Comparison of ENCODE assay signal across 15 cellular contexts in the genomic region with DNA sequence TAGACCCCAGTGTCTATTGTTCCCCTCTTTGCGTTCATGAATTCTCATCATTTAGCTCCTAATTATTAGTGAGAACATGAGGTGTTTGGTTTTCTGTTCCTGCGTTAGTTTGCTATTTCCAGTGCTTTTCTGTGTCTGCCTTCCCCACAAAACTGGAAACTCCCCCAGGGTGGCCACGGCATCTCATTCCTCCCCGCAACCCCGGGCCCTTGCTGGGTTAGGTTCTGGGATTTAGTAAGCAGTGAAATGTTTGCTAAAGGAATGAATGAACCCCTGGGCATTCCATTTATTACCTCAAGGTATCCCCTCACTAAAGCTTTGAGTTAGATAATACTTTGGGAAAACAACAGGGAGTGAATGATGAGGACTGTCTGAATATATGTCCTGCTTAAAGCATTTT.
DNase-seq lines count a peak whose midpoint lies in the region; ATAC-seq lines count a peak whose summit lies in the region.
"Had no signal": no experiment of that assay in that cellular context is flagged by ENCODE, and none has a peak within 500 bp of the region (broad histone marks: within the 10 kb centered on the region; RNA-seq: fewer than 3 reads in every experiment).

No MANE protein-coding gene starts in this region.

- H3K27ac Mint-ChIP-seq in stimulated activated naive CD8-positive, alpha-beta T cell treated with anti-CD3 and anti-CD28 coated beads, Interleukin-15, Interleukin-2, amounts not matched to agents 100 ng/mL and 50 ng/mL, for 24 hours = peak overlapping the region; percentile 52
- peak overlapping the region; percentile 86 for H3K27ac Mint-ChIP-seq in activated T-cell treated with anti-CD3 and anti-CD28 coated beads, Interleukin-2, amount 50 U/mL, for 72 hours
- H3K27ac Mint-ChIP-seq: activated naive CD8-positive, alpha-beta T cell treated with anti-CD3 and anti-CD28 coated beads, Interleukin-2, amount 10 ng/mL, durations not matched to agents 7 days and 5 days; nephron had no signal

- no peak overlapping the region for H3K4me3 Mint-ChIP-seq in stimulated activated naive CD8-positive, alpha-beta T cell treated with anti-CD3 and anti-CD28 coated beads, Interleukin-15, Interleukin-2, amounts not matched to agents 100 ng/mL and 50 ng/mL, for 24 hours
- peak overlapping the region; percentile 54 to 80 for H3K4me3 Mint-ChIP-seq in activated T-cell treated with anti-CD3 and anti-CD28 coated beads, Interleukin-2, amount 50 U/mL, for 72 hours
- H3K4me3 Mint-ChIP-seq: activated naive CD8-positive, alpha-beta T cell treated with anti-CD3 and anti-CD28 coated beads, Interleukin-2, amount 10 ng/mL, durations not matched to agents 7 days and 5 days; nephron had no signal

- no peaks in the 10 kb centered on the region for H3K27me3 Mint-ChIP-seq in stimulated activated naive CD8-positive, alpha-beta T cell treated with anti-CD3 and anti-CD28 coated beads, Interleukin-15, Interleukin-2, amounts not matched to agents 100 ng/mL and 50 ng/mL, for 24 hours
- H3K27me3 Mint-ChIP-seq in activated T-cell treated with anti-CD3 and anti-CD28 coated beads, Interleukin-2, amount 50 U/mL, for 72 hours (ENCODE audit: low read depth) = no peaks in the 10 kb centered on the region
- H3K27me3 Mint-ChIP-seq: activated naive CD8-positive, alpha-beta T cell treated with anti-CD3 and anti-CD28 coated beads, Interleukin-2, amount 10 ng/mL, durations not matched to agents 7 days and 5 days had no signal

- DNase-seq in stimulated activated naive CD8-positive, alpha-beta T cell treated with anti-CD3 and anti-CD28 coated beads, Interleukin-15, Interleukin-2, amounts not matched to agents 100 U/mL and 50 U/mL, for 24 hours = no peak
- peak; percentile 73 to 78 for DNase-seq in activated T-cell treated with anti-CD3 and anti-CD28 coated beads, Interleukin-2, amount 50 U/mL, for 72 hours
- DNase-seq in NCI-H1417 (lab: John Stamatoyannopoulos, UW) (no peak), SIG-M5 (lab: John Stamatoyannopoulos, UW) (no peak), NCI-H226 (no peak)
- no peak for DNase-seq in activated effector memory CD4-positive, alpha-beta T cell treated with Interleukin-2 at 50 U/mL for 16 hours
- DNase-seq: activated naive CD8-positive, alpha-beta T cell treated with anti-CD3 and anti-CD28 coated beads, Interleukin-2, amount 10 ng/mL, durations not matched to agents 7 days and 5 days; dermis blood vessel endothelial cell; foreskin keratinocyte; kidney; T1000; testis had no signal

- peaks cover 9% of the 10 kb centered on the region for H3K4me1 Mint-ChIP-seq in stimulated activated naive CD8-positive, alpha-beta T cell treated with anti-CD3 and anti-CD28 coated beads, Interleukin-15, Interleukin-2, amounts not matched to agents 100 ng/mL and 50 ng/mL, for 24 hours (ENCODE audit: low read depth)
- peaks cover 39% of the 10 kb centered on the region for H3K4me1 Mint-ChIP-seq in activated T-cell treated with anti-CD3 and anti-CD28 coated beads, Interleukin-2, amount 50 U/mL, for 72 hours (ENCODE audit: low read depth)
- H3K4me1 Mint-ChIP-seq: nephron had no signal

- H3K36me3 Mint-ChIP-seq in stimulated activated naive CD8-positive, alpha-beta T cell treated with anti-CD3 and anti-CD28 coated beads, Interleukin-15, Interleukin-2, amounts not matched to agents 100 ng/mL and 50 ng/mL, for 24 hours (ENCODE audit: low read depth) = no peaks in the 10 kb centered on the region
- H3K36me3 Mint-ChIP-seq in activated T-cell treated with anti-CD3 and anti-CD28 coated beads, Interleukin-2, amount 50 U/mL, for 72 hours (ENCODE audit: insufficient read depth in 2 of 2) = no peaks in the 10 kb centered on the region
- H3K36me3 Mint-ChIP-seq: activated naive CD8-positive, alpha-beta T cell treated with anti-CD3 and anti-CD28 coated beads, Interleukin-2, amount 10 ng/mL, durations not matched to agents 7 days and 5 days had no signal

- no peak for ATAC-seq in stimulated activated naive CD8-positive, alpha-beta T cell treated with anti-CD3 and anti-CD28 coated beads, Interleukin-15, Interleukin-2, amounts not matched to agents 100 U/mL and 50 U/mL, for 24 hours
- peak; percentile 36 for ATAC-seq in HG02759 (IDR thresholded peaks at IDR 0.05; ENCODE audit: unreplicated experiment)
- ATAC-seq in activated T-cell treated with anti-CD3 and anti-CD28 coated beads, Interleukin-2, amount 50 U/mL, for 72 hours (replicated peaks in 1 of 2) = peak; percentile 64 to 69

- H3K9me3 Mint-ChIP-seq in stimulated activated naive CD8-positive, alpha-beta T cell treated with anti-CD3 and anti-CD28 coated beads, Interleukin-15, Interleukin-2, amounts not matched to agents 100 ng/mL and 50 ng/mL, for 24 hours = no peaks in the 10 kb centered on the region
- H3K9me3 Mint-ChIP-seq in activated T-cell treated with anti-CD3 and anti-CD28 coated beads, Interleukin-2, amount 50 U/mL, for 72 hours = no peaks in the 10 kb centered on the region
- H3K9me3 Mint-ChIP-seq: nephron had no signal

Comparison
In these comparisons a context has a peak if more than half of its experiments do, and no peak if none do; other contexts are left out.
1. DNase-seq: peak in activated T-cell treated with anti-CD3 and anti-CD28 coated beads, Interleukin-2, amount 50 U/mL, for 72 hours (2 of 2); none in stimulated activated naive CD8-positive, alpha-beta T cell treated with anti-CD3 and anti-CD28 coated beads, Interleukin-15, Interleukin-2, amounts not matched to agents 100 U/mL and 50 U/mL, for 24 hours (single experiment), NCI-H1417 (0 of 3), activated effector memory CD4-positive, alpha-beta T cell treated with Interleukin-2 at 50 U/mL for 16 hours (single experiment), SIG-M5 (single experiment) and NCI-H226 (single experiment).